28 cellular contexts compared by ENCODE assay signal in the genomic region with DNA sequence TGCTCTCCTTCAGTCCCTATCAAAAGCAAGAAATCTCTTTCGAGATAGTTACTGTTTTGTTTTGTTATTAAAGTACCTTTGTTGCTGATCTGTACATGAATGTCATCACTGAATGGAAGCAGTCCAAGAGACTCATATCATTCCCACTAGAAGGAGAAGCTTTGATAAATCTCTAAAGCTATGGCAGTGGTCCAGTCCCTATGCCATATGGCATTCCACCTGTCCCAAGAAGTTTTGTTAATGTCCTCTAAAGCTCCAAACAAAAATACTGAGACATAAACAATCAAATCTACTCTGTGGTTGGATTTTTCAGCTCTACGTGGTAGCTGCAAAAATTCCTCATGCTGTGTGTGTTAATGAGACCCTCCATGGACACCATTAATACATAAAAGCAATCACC.
DNase-seq lines count a peak whose midpoint lies in the region; ATAC-seq, FAIRE-seq and TF ChIP-seq lines count a peak whose summit lies in the region.
"Had no signal": no experiment of that assay in that cellular context is flagged by ENCODE, and none has a peak within 500 bp of the region (broad histone marks: within the 10 kb centered on the region; RNA-seq: fewer than 3 reads in every experiment).

No MANE protein-coding gene starts in this region.

- CTCF ChIA-PET in SK-N-SH (lab: Yijun Ruan, JAX) = interaction anchor here (0.8 to 0.9 kb wide), 2 partner anchors 12 to 578 kb away, joined by 3 read pairs; no protein-coding TSS in a partner anchor

- H3K4me3 Mint-ChIP-seq in progenitor cell of endocrine pancreas (ENCODE audit: low read depth) = no peak overlapping the region
- H3K4me3 Mint-ChIP-seq: IgD-negative memory B cell, T-helper 17 cell had no signal

- H4K20me1 ChIP-seq in SK-N-SH (ENCODE audit: insufficient read depth) = no peaks in the 10 kb centered on the region
- H4K20me1 ChIP-seq: BLaER1 had no signal

- no peak overlapping the region for H3K27ac ChIP-seq in SK-N-SH (ENCODE audit: low read depth in 2 of 2, low read length in 1 of 2)
- H3K27ac ChIP-seq: BLaER1, HL-60, KMS-11, RWPE1 had no signal

- peaks cover 0 to 2% of the 10 kb centered on the region in 2 experiments for H3K36me3 ChIP-seq in SK-N-SH (replicated peaks in 1 of 2; ENCODE audit: control insufficient read depth in 1 of 2, insufficient read depth in 2 of 2, low read length in 1 of 2)
- H3K36me3 ChIP-seq: BLaER1 had no signal

- no peak for TF ChIP-seq EP300 in SK-N-SH (IDR thresholded peaks at IDR 0.05; ENCODE audit: borderline replicate concordance in 1 of 2, low read depth in 1 of 2, low read length in 1 of 2)

- no peak for TF ChIP-seq RAD21 in SK-N-SH (IDR thresholded peaks at IDR 0.05; ENCODE audit: low read length)

- H3K4me1 ChIP-seq in SK-N-SH (ENCODE audit: control insufficient read depth in 1 of 2, insufficient read depth in 2 of 2, low read depth in 1 of 2, low read length in 1 of 2) = peaks cover 0 to 2% of the 10 kb centered on the region in 2 experiments; a peak in 1 of 4 replicates
- H3K4me1 ChIP-seq: BLaER1 had no signal

- POLR2A ChIA-PET in SK-N-SH (lab: Yijun Ruan, JAX) = no interaction called here

- 87% methylated on average over 2 of the region's 2 CpGs for WGBS in SK-N-SH (ENCODE audit: low lambda C conversion rate)

- no peak overlapping the region for H3K27ac Mint-ChIP-seq in progenitor cell of endocrine pancreas
- H3K27ac Mint-ChIP-seq: CD4-positive, CD25-positive, alpha-beta regulatory T cell; IgD-negative memory B cell; T-helper 17 cell had no signal

- no peak for TF ChIP-seq CTCF in SK-N-SH (IDR thresholded peaks at IDR 0.05)
- TF ChIP-seq CTCF in progenitor cell of endocrine pancreas (IDR thresholded peaks at IDR 0.05; ENCODE audit: unreplicated experiment) = no peak

- no peak for FAIRE-seq in frontal cortex (lab: Jason Lieb, UNC)
- FAIRE-seq: D721Med, GM12891 had no signal

- no peak for ATAC-seq in SK-N-SH treated with all-trans-retinoic acid at 6 μM for 48 hours
- ATAC-seq in HG03354 (IDR thresholded peaks at IDR 0.05; ENCODE audit: poor library complexity, severe bottlenecking, unreplicated experiment) = no peak
- ATAC-seq: HCT116, Panc1, T-helper 17 cell had no signal

- DNase-seq in SK-N-SH = no peak
- DNase-seq in NCI-H1694 (lab: John Stamatoyannopoulos, UW) = peak; percentile 32
- peak; percentile 87 for DNase-seq in cerebellar cortex (ENCODE audit: low spot score)
- DNase-seq in renal cortical epithelial cell (ENCODE audit: low read depth) = peak; percentile 14
- no peak for DNase-seq in frontal cortex (ENCODE audit: low spot score in 2 of 2)
- no peak for DNase-seq in progenitor cell of endocrine pancreas (ENCODE audit: low spot score, unreplicated experiment)
- DNase-seq: CD4-positive, CD25-positive, alpha-beta regulatory T cell; GDM1; GOT3; NCI-H1092; NCI-H1436; NCI-H1930; NCI-H226; NCI-H510A treated with DMSO at 0.1 percent for 48 hours; SHP77; SW 1271; T-helper 17 cell had no signal

- H3K4me2 ChIP-seq in SK-N-SH = no peak overlapping the region
- H3K4me2 ChIP-seq: BLaER1, KMS-11 had no signal

- H2AFZ ChIP-seq in SK-N-SH (ENCODE audit: low read depth) = no peak overlapping the region

- no peak overlapping the region for H3K4me3 ChIP-seq in SK-N-SH (ENCODE audit: low read depth in 2 of 2, low read length in 1 of 2)
- H3K4me3 ChIP-seq: BLaER1 had no signal

- H3F3A ChIP-seq in SK-N-SH (replicated peaks; ENCODE audit: insufficient read depth) = no peaks in the 10 kb centered on the region

- H3K27me3 Mint-ChIP-seq in progenitor cell of endocrine pancreas = no peaks in the 10 kb centered on the region
- H3K27me3 Mint-ChIP-seq: CD4-positive, CD25-positive, alpha-beta regulatory T cell; IgD-negative memory B cell; T-helper 17 cell had no signal

- H3K4me1 Mint-ChIP-seq in progenitor cell of endocrine pancreas (ENCODE audit: low read depth) = peaks cover 4% of the 10 kb centered on the region
- H3K4me1 Mint-ChIP-seq: CD4-positive, CD25-positive, alpha-beta regulatory T cell; IgD-negative memory B cell; T-helper 17 cell had no signal

- H3K9me2 ChIP-seq in SK-N-SH = no peaks in the 10 kb centered on the region

- no peaks in the 10 kb centered on the region for H3K36me3 Mint-ChIP-seq in progenitor cell of endocrine pancreas (ENCODE audit: insufficient read depth)
- H3K36me3 Mint-ChIP-seq: CD4-positive, CD25-positive, alpha-beta regulatory T cell had no signal

- H3K79me2 ChIP-seq in SK-N-SH (ENCODE audit: insufficient read depth) = no peaks in the 10 kb centered on the region

- H3K9me3 Mint-ChIP-seq in progenitor cell of endocrine pancreas (ENCODE audit: low read depth) = no peaks in the 10 kb centered on the region

- H3K9ac ChIP-seq in SK-N-SH = no peak overlapping the region
- H3K9ac ChIP-seq: BLaER1, KMS-11 had no signal

- no peaks in the 10 kb centered on the region for H3K27me3 ChIP-seq in SK-N-SH (ENCODE audit: insufficient read depth)
- H3K27me3 ChIP-seq: BLaER1 had no signal

- no peaks in the 10 kb centered on the region for H3K9me3 ChIP-seq in SK-N-SH

TF ChIP-seq in SK-N-SH treated with all-trans-retinoic acid at 6 μM for 48 hours, 23 proteins besides CTCF, POLR2A, EP300 and RAD21:
- TF ChIP-seq ZFP30 (CRISPR knock-in tag; IDR thresholded peaks at IDR 0.05) = no peak
- no peak for TF ChIP-seq CSDC2 (CRISPR knock-in tag; IDR thresholded peaks at IDR 0.05)
- peak; percentile 85; the same call in 1 of the 2 replicates for TF ChIP-seq SNAI2 (CRISPR knock-in tag; IDR thresholded peaks at IDR 0.05)
- TF ChIP-seq, protein P1, sequence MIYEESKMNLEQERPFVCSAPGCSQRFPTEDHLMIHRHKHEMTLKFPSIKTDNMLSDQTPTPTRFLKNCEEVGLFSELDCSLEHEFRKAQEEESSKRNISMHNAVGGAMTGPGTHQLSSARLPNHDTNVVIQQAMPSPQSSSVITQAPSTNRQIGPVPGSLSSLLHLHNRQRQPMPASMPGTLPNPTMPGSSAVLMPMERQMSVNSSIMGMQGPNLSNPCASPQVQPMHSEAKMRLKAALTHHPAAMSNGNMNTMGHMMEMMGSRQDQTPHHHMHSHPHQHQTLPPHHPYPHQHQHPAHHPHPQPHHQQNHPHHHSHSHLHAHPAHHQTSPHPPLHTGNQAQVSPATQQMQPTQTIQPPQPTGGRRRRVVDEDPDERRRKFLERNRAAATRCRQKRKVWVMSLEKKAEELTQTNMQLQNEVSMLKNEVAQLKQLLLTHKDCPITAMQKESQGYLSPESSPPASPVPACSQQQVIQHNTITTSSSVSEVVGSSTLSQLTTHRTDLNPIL (CRISPR knock-in tag; IDR thresholded peaks at IDR 0.05; ENCODE audit: low read depth) = no peak
- TF ChIP-seq ESRRG (CRISPR knock-in tag; IDR thresholded peaks at IDR 0.05) = no peak
- no peak for TF ChIP-seq ARNTL (CRISPR knock-in tag; IDR thresholded peaks at IDR 0.05; ENCODE audit: borderline replicate concordance, low read depth)
- TF ChIP-seq ISL1 (CRISPR knock-in tag; IDR thresholded peaks at IDR 0.05) = peak; percentile 58
- TF ChIP-seq ZNF8 (CRISPR knock-in tag; IDR thresholded peaks at IDR 0.05) = no peak

TF ChIP-seq in SK-N-SH, 30 proteins besides CTCF, POLR2A, EP300 and RAD21:
- no peak for TF ChIP-seq GATA2 (CRISPR knock-in tag; IDR thresholded peaks at IDR 0.05)
- TF ChIP-seq, protein P2, sequence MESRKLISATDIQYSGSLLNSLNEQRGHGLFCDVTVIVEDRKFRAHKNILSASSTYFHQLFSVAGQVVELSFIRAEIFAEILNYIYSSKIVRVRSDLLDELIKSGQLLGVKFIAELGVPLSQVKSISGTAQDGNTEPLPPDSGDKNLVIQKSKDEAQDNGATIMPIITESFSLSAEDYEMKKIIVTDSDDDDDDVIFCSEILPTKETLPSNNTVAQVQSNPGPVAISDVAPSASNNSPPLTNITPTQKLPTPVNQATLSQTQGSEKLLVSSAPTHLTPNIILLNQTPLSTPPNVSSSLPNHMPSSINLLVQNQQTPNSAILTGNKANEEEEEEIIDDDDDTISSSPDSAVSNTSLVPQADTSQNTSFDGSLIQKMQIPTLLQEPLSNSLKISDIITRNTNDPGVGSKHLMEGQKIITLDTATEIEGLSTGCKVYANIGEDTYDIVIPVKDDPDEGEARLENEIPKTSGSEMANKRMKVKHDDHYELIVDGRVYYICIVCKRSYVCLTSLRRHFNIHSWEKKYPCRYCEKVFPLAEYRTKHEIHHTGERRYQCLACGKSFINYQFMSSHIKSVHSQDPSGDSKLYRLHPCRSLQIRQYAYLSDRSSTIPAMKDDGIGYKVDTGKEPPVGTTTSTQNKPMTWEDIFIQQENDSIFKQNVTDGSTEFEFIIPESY (IDR thresholded peaks at IDR 0.05; ENCODE audit: borderline replicate concordance, low read depth) = no peak
- TF ChIP-seq NFIC (IDR thresholded peaks at IDR 0.05; ENCODE audit: borderline replicate concordance) = no peak
- TF ChIP-seq FOXJ3 (CRISPR knock-in tag; IDR thresholded peaks at IDR 0.05) = no peak
- TF ChIP-seq, protein P3, sequence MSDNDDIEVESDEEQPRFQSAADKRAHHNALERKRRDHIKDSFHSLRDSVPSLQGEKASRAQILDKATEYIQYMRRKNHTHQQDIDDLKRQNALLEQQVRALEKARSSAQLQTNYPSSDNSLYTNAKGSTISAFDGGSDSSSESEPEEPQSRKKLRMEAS (IDR thresholded peaks at IDR 0.05; ENCODE audit: low read depth) = no peak
- TF ChIP-seq CHD2 (IDR thresholded peaks at IDR 0.05; ENCODE audit: low read length, partially characterized antibody) = no peak

Comparison
In these comparisons a context has a peak if more than half of its experiments do, and no peak if none do; other contexts are left out.
1. DNase-seq: peak in NCI-H1694 (single experiment), cerebellar cortex (single experiment) and renal cortical epithelial cell (single experiment); none in SK-N-SH (single experiment), frontal cortex (0 of 2) and progenitor cell of endocrine pancreas (single experiment).